ENCODE assay signal across 8 cellular contexts in the genomic region with DNA sequence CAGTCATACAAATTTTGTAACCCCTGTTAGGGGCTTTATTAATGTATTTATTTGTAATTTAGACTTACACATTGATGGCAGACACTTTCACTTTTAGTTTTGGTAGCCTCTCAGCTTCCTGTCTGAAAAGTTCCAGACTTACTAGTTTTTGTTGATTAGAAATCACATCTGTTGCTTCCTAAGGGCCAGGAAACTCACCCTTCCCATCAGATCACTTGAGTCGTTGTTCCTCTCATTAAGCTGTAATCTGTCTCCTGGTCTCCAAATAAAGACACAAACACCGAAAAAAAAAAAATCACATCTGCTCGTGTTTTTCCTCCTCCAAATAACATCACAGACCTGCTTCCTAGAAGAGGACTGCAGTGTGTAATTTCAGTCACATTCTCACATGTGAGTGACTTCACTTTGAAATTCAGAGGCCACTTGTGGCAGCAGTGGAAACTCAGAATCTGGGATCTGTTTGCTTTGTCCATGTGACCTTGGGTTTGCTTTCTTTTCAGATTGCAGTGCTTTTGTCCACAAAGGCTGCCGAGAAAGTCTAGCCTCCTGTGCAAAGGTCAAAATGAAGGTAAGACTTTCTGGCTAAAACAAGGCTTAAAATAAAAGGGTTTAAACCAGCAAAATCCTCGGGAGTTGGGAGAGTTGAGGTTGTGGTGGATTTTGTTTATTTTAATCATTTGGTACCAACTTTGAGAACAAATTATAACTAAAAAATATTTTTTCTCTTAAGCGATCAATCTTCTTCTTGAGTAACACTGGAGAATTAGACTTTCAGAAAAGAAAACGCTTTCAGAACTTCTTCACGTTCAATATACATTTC.
A peak's percentile ranks its signal among the peaks of the same experiment; 100 is the strongest.
DNase-seq lines count a peak whose midpoint lies in the region; ATAC-seq and TF ChIP-seq lines count a peak whose summit lies in the region.

No MANE protein-coding gene starts in this region.

- peak overlapping the region; percentile 81 for H3K27ac Mint-ChIP-seq in endodermal cell
- H3K27ac Mint-ChIP-seq in natural killer cell: peak overlapping the region; percentile 100

- no peak for TF ChIP-seq CTCF in endodermal cell (conservative IDR thresholded peaks at IDR 0.05)
- TF ChIP-seq CTCF in natural killer cell (IDR thresholded peaks at IDR 0.05): no peak
- TF ChIP-seq CTCF in GM20000 (IDR thresholded peaks at IDR 0.05; ENCODE audit: extremely low read depth, missing control alignments): no peak

- H3K27me3 Mint-ChIP-seq in endodermal cell (ENCODE audit: insufficient read depth) (no peaks in the 10 kb centered on the region), natural killer cell (ENCODE audit: low read depth in 2 of 2) (no peaks in the 10 kb centered on the region)

- H3K4me3 Mint-ChIP-seq in endodermal cell (peak overlapping the region; percentile 16), natural killer cell (peak overlapping the region; percentile 87)

- H3K9me3 Mint-ChIP-seq in endodermal cell (no peaks in the 10 kb centered on the region), natural killer cell (no peaks in the 10 kb centered on the region)

- peak overlapping the region; percentile 0 to 53 (median 42); a peak in 16 of 20 replicates for H3K4me3 ChIP-seq in BLaER1 treated with 17β-estradiol and CSF1 and Interleukin-3, amounts not matched to agents 10 nM and 100 nM
- H3K4me3 ChIP-seq in endodermal cell (ENCODE audit: low read length): peak overlapping the region; percentile 42

- no peaks in the 10 kb centered on the region for H3K27me3 ChIP-seq in BLaER1 treated with 17β-estradiol and CSF1 and Interleukin-3, amounts not matched to agents 10 nM and 100 nM
- no peaks in the 10 kb centered on the region for H3K27me3 ChIP-seq in endodermal cell (ENCODE audit: control insufficient read depth, insufficient read depth, low read length, poor library complexity, severe bottlenecking)

- H3K36me3 Mint-ChIP-seq in endodermal cell (ENCODE audit: low read depth): peaks cover 47% of the 10 kb centered on the region
- peaks cover 13% of the 10 kb centered on the region for H3K36me3 Mint-ChIP-seq in natural killer cell

- H3K27ac ChIP-seq in BLaER1 treated with 17β-estradiol and CSF1 and Interleukin-3, amounts not matched to agents 10 nM and 100 nM: peak overlapping the region; percentile 0 to 88 (median 80); a peak in 21 of 22 replicates
- peak overlapping the region; percentile 11 for H3K27ac ChIP-seq in endodermal cell (ENCODE audit: low read depth, low read length)

- H3K9me3 ChIP-seq in BLaER1 treated with 17β-estradiol and CSF1 and Interleukin-3, amounts not matched to agents 10 nM and 100 nM (replicated peaks in 1 of 11): no peaks in the 10 kb centered on the region
- no peaks in the 10 kb centered on the region for H3K9me3 ChIP-seq in endodermal cell (ENCODE audit: control insufficient read depth, low read length)

- H3K4me1 ChIP-seq in BLaER1 treated with 17β-estradiol and CSF1 and Interleukin-3, amounts not matched to agents 10 nM and 100 nM: peaks cover 45 to 60% (median 56%) of the 10 kb centered on the region in 10 experiments
- peaks cover 18% of the 10 kb centered on the region for H3K4me1 ChIP-seq in endodermal cell (ENCODE audit: control insufficient read depth, insufficient read depth, low read length)

- H3K4me2 ChIP-seq in BLaER1 treated with 17β-estradiol and CSF1 and Interleukin-3, amounts not matched to agents 10 nM and 100 nM: peak overlapping the region; percentile 81 to 95 (median 88)

- peaks cover 38% of the 10 kb centered on the region for H3K4me1 Mint-ChIP-seq in endodermal cell
- peaks cover 73 to 78% of the 10 kb centered on the region in 2 donors for H3K4me1 Mint-ChIP-seq in natural killer cell

- 74 to 79% methylated on average over 7 to 8 of the region's 8 CpGs for WGBS in endodermal cell (ENCODE audit: insufficient coverage in 1 of 2, insufficient read length in 1 of 2), 2 experiments

- H4K20me1 ChIP-seq in BLaER1 treated with 17β-estradiol and CSF1 and Interleukin-3, amounts not matched to agents 10 nM and 100 nM: peaks cover 0 to 100% (median 23%) of the 10 kb centered on the region in 11 experiments; a peak in 10 of 22 replicates

- intact Hi-C loops in natural killer cell (cut with micrococcal nuclease): loop anchor here (1.0 to 5.0 kb wide), 3 partner anchors 39 to 220 kb away; no protein-coding TSS in a partner anchor

- H3K36me3 ChIP-seq in BLaER1 treated with 17β-estradiol and CSF1 and Interleukin-3, amounts not matched to agents 10 nM and 100 nM: peaks cover 36 to 93% (median 78%) of the 10 kb centered on the region in 11 experiments
- H3K36me3 ChIP-seq in endodermal cell (ENCODE audit: control insufficient read depth, insufficient read depth, low read length): peaks cover 73% of the 10 kb centered on the region

- ATAC-seq in GM21381 (IDR thresholded peaks at IDR 0.05; ENCODE audit: unreplicated experiment) (peak; percentile 19), natural killer cell (peak; percentile 29 to 60 (median 47))

- peak overlapping the region; percentile 42 to 81 (median 67); a peak in 21 of 22 replicates for H3K9ac ChIP-seq in BLaER1 treated with 17β-estradiol and CSF1 and Interleukin-3, amounts not matched to agents 10 nM and 100 nM
- H3K9ac ChIP-seq in endodermal cell (ENCODE audit: extremely low read depth, low read length, poor library complexity, severe bottlenecking): peak overlapping the region; percentile 8

- DNase-seq in NCI-H524 treated with DMSO at 0.1 percent for 48 hours (lab: John Stamatoyannopoulos, UW): peak; percentile 23
- no peak for DNase-seq in endodermal cell
- no peak for DNase-seq in natural killer cell
- DNase-seq in NCI-H1417 treated with DMSO at 0.1 percent for 48 hours (lab: John Stamatoyannopoulos, UW): no peak
- DNase-seq in GM20000 (ENCODE audit: low spot score): no peak
- no peak for DNase-seq in activated CD8-positive, alpha-beta memory T cell treated with anti-CD3 and anti-CD28 coated beads for 24 hours
